ENCODE assay signal across 12 cellular contexts in genomic region chr13:101155920-101156319, GRCh38.
A peak's percentile ranks its signal among the peaks of the same experiment; 100 is the strongest.
DNase-seq lines count a peak whose midpoint lies in the region; ATAC-seq, FAIRE-seq and TF ChIP-seq lines count a peak whose summit lies in the region.
"Had no signal": no experiment of that assay in that cellular context is flagged by ENCODE, and none has a peak within 500 bp of the region (broad histone marks: within the 10 kb centered on the region; RNA-seq: fewer than 3 reads in every experiment).

No MANE protein-coding gene starts in this region.

- H3K27ac ChIP-seq in liver (ENCODE audit: low read depth in 1 of 2, low read length in 2 of 2) (no peak overlapping the region), HepG2 (ENCODE audit: extremely low read length, insufficient read depth, low read length) (no peak overlapping the region)

- no peaks in the 10 kb centered on the region for H4K20me1 ChIP-seq in HepG2 (ENCODE audit: insufficient read depth, low read length)

- no peak overlapping the region for H3K4me2 ChIP-seq in HepG2 (ENCODE audit: low read depth, low read length)

- H3K9me3 ChIP-seq in liver (ENCODE audit: control insufficient read depth in 4 of 4, low read length in 3 of 4) (no peaks in the 10 kb centered on the region), HepG2 (ENCODE audit: low read length) (no peaks in the 10 kb centered on the region)
- H3K9me3 ChIP-seq: MG63 had no signal

- DNase-seq in HepG2 (ENCODE audit: low spot score) (no peak), NCI-H82 (lab: John Stamatoyannopoulos, UW) (peak; percentile 17), epithelial cell of esophagus (ENCODE audit: low read depth) (peak; percentile 8), HCEC 1CT (no peak), ureter (ENCODE audit: low spot score) (no peak), epidermal melanocyte (ENCODE audit: insufficient read length, low spot score) (no peak)
- no peak for DNase-seq in stimulated activated CD4-positive, alpha-beta T cell treated with anti-CD3 and anti-CD28 coated beads, Interleukin-15, amount 100 ng/mL, for 24 hours
- DNase-seq: amniotic stem cell; MG63; Right ventricle myocardium superior; stimulated activated CD4-positive, alpha-beta T cell treated with anti-CD3 and anti-CD28 coated beads, Interleukin-4, amount 100 ng/mL, for 1 hour had no signal

- H3K36me3 ChIP-seq in liver (ENCODE audit: control insufficient read depth in 4 of 4, insufficient read depth in 3 of 4, low read depth in 1 of 4, low read length in 3 of 4) (no peaks in the 10 kb centered on the region), HepG2 (replicated peaks in 1 of 2; ENCODE audit: control insufficient read depth in 1 of 2, insufficient read depth in 2 of 2, low read length in 2 of 2) (no peaks in the 10 kb centered on the region)
- H3K36me3 ChIP-seq: MG63 had no signal

- POLR2A ChIA-PET in HepG2 (lab: Yijun Ruan, JAX): no interaction called here

- H3K9ac ChIP-seq in liver (ENCODE audit: low read depth in 1 of 2, low read length in 2 of 2): no peak overlapping the region
- H3K9ac ChIP-seq in HepG2 (ENCODE audit: insufficient read depth, low read depth, low read length): no peak overlapping the region

- TF ChIP-seq POLR2A in HepG2 (IDR thresholded peaks at IDR 0.05; ENCODE audit: insufficient read depth in 1 of 2, low read depth in 2 of 2, low read length in 2 of 2): no peak

- peaks cover 0 to 2% (median 0%) of the 10 kb centered on the region in 4 donors for H3K27me3 ChIP-seq in liver (ENCODE audit: control insufficient read depth in 4 of 4, insufficient read depth in 4 of 4, low read length in 3 of 4)
- peaks cover 0 to 1% of the 10 kb centered on the region in 2 experiments; a peak in 1 of 5 replicates for H3K27me3 ChIP-seq in HepG2 (ENCODE audit: control insufficient read depth in 1 of 2, insufficient read depth in 2 of 2, low read length in 2 of 2)
- H3K27me3 ChIP-seq: MG63 had no signal

- H3K4me1 ChIP-seq in liver (ENCODE audit: control insufficient read depth in 4 of 4, insufficient read depth in 4 of 4, low read length in 3 of 4) (no peaks in the 10 kb centered on the region), HepG2 (ENCODE audit: insufficient read depth, low read length) (no peaks in the 10 kb centered on the region)

- WGBS in liver: 41% methylated on average over 2 of the region's 2 CpGs
- WGBS in HepG2 (ENCODE audit: low lambda C conversion rate): 1% methylated on average over 2 of the region's 2 CpGs

- no peaks in the 10 kb centered on the region for H3K79me2 ChIP-seq in HepG2 (ENCODE audit: insufficient read depth, low read length)

- FAIRE-seq in HepG2 (lab: Jason Lieb, UNC): no peak

- BruUV-seq in HepG2 (replicated peaks; lab: Mats Ljungman, UMichigan): no TSS peak

- in situ Hi-C loops in HepG2 (cut with HindIII; ENCODE audit: extremely low pct_ligation_motif_present, low pct_unique_long_range_greater_than_20kb): no loop called here

- H2AFZ ChIP-seq in HepG2 (ENCODE audit: low read length): no peak overlapping the region

- intact Hi-C loops in HepG2 (cut with micrococcal nuclease; ENCODE audit: unreplicated experiment): no loop called here

- no peak for TF ChIP-seq RAD21 in liver (IDR thresholded peaks at IDR 0.05)
- TF ChIP-seq RAD21 in HepG2 (CRISPR knock-in tag; IDR thresholded peaks at IDR 0.05): no peak

- CTCF ChIA-PET in HepG2 (lab: Yijun Ruan, JAX; ENCODE audit: low intra/inter-chr PET ratio, low total read pairs): no interaction called here

- peak; percentile 14 for TF ChIP-seq CTCF in liver (IDR thresholded peaks at IDR 0.05; ENCODE audit: low read depth, low read length, missing input control)
- TF ChIP-seq CTCF in HepG2 (CRISPR knock-in tag; IDR thresholded peaks at IDR 0.05): no peak
- peak; percentile 66 for TF ChIP-seq CTCF in epithelial cell of esophagus (IDR thresholded peaks at IDR 0.05; ENCODE audit: insufficient read depth, low read depth, low read length, missing control alignments)

- TF ChIP-seq EP300 in HepG2 (IDR thresholded peaks at IDR 0.05; ENCODE audit: low read depth in 2 of 2, low read length in 2 of 2) (no peak), HepG2 (CRISPR knock-in tag; IDR thresholded peaks at IDR 0.05; ENCODE audit: borderline replicate concordance) (no peak)

- no peak for ATAC-seq in HepG2

- H3K4me3 ChIP-seq in liver (ENCODE audit: low read depth in 1 of 3, low read length in 3 of 3) (no peak overlapping the region), HepG2 (replicated peaks in 1 of 3; ENCODE audit: insufficient read depth in 1 of 3, low read depth in 2 of 3, low read length in 3 of 3) (no peak overlapping the region), epithelial cell of esophagus (ENCODE audit: low read length) (no peak overlapping the region)
- H3K4me3 ChIP-seq: MG63 had no signal

TF ChIP-seq in liver, 16 proteins besides CTCF, POLR2A, EP300 and RAD21:
- TF ChIP-seq ZBTB33 (IDR thresholded peaks at IDR 0.05) (no peak), EGR1 (IDR thresholded peaks at IDR 0.05; ENCODE audit: low read depth in 2 of 2) (no peak), JUND (IDR thresholded peaks at IDR 0.05) (no peak), RXRA (IDR thresholded peaks at IDR 0.05) (no peak), TAF1 (conservative IDR thresholded peaks at IDR 0.05) (no peak), ATF3 (IDR thresholded peaks at IDR 0.05) (no peak)

TF ChIP-seq in HepG2, 621 proteins besides CTCF, POLR2A, EP300 and RAD21 (continues in another document):
- no peak for TF ChIP-seq TARDBP (CRISPR knock-in tag; IDR thresholded peaks at IDR 0.05)
- no peak for TF ChIP-seq ARNTL (CRISPR knock-in tag; IDR thresholded peaks at IDR 0.05)
- no peak for TF ChIP-seq KLF6 (CRISPR knock-in tag; IDR thresholded peaks at IDR 0.05)
- TF ChIP-seq ZFP91 (CRISPR knock-in tag; IDR thresholded peaks at IDR 0.05; ENCODE audit: borderline replicate concordance): no peak
- TF ChIP-seq ZBTB26 (CRISPR knock-in tag; IDR thresholded peaks at IDR 0.05; ENCODE audit: borderline replicate concordance): no peak
- no peak for TF ChIP-seq ATF1 (CRISPR knock-in tag; IDR thresholded peaks at IDR 0.05)
- no peak for TF ChIP-seq XRCC5 (optimal IDR thresholded peaks at IDR 0.05; ENCODE audit: low read length)
- no peak for TF ChIP-seq RARA (CRISPR knock-in tag; IDR thresholded peaks at IDR 0.05)
- no peak for TF ChIP-seq ZNF101 (CRISPR knock-in tag; IDR thresholded peaks at IDR 0.05; ENCODE audit: borderline replicate concordance, low read depth)
- TF ChIP-seq ZNF770 (CRISPR knock-in tag; IDR thresholded peaks at IDR 0.05): no peak
- no peak for TF ChIP-seq NFYB (CRISPR knock-in tag; IDR thresholded peaks at IDR 0.05)
- no peak for TF ChIP-seq TRAFD1 (CRISPR knock-in tag; IDR thresholded peaks at IDR 0.05; ENCODE audit: borderline replicate concordance)
- TF ChIP-seq ZNF230 (CRISPR knock-in tag; IDR thresholded peaks at IDR 0.05): no peak
- TF ChIP-seq ZNF256 (CRISPR knock-in tag; conservative IDR thresholded peaks at IDR 0.05): no peak
- TF ChIP-seq SKI (IDR thresholded peaks at IDR 0.05; ENCODE audit: partially characterized antibody): no peak
- no peak for TF ChIP-seq KLF13 (CRISPR knock-in tag; IDR thresholded peaks at IDR 0.05)

Comparison
In these comparisons a context has a peak if more than half of its experiments do, and no peak if none do; other contexts are left out.
1. DNase-seq: peak in NCI-H82 (single experiment) and epithelial cell of esophagus (single experiment); none in HepG2 (single experiment), HCEC 1CT (single experiment), ureter (single experiment), stimulated activated CD4-positive, alpha-beta T cell treated with anti-CD3 and anti-CD28 coated beads, Interleukin-15, amount 100 ng/mL, for 24 hours (single experiment) and epidermal melanocyte (single experiment).